13 cellular contexts compared by ENCODE assay signal in genomic region chr12:15893260-15893659, GRCh38. TPM values are rescaled to one million over a fixed set of nuclear protein-coding genes. Genes with fewer than 3 reads are reported as not detected.
A peak's percentile ranks its signal among the peaks of the same experiment; 100 is the strongest.
DNase-seq lines count a peak whose midpoint lies in the region; ATAC-seq, FAIRE-seq and TF ChIP-seq lines count a peak whose summit lies in the region.
"Had no signal": no experiment of that assay in that cellular context is flagged by ENCODE, and none has a peak within 500 bp of the region (broad histone marks: within the 10 kb centered on the region; RNA-seq: fewer than 3 reads in every experiment).

No MANE protein-coding gene starts in this region.

- H3K4me3 ChIP-seq in pancreas: no peak overlapping the region
- H3K4me3 ChIP-seq: GM23338 had no signal

- peaks cover 13% of the 10 kb centered on the region for H3K36me3 Mint-ChIP-seq in chondrocyte (ENCODE audit: low read depth)

- peaks cover 0 to 52% (median 17%) of the 10 kb centered on the region in 3 donors for H3K36me3 ChIP-seq in pancreas

- no peaks in the 10 kb centered on the region for H3K27me3 ChIP-seq in pancreas

- no peaks in the 10 kb centered on the region for H3K9me3 Mint-ChIP-seq in chondrocyte (ENCODE audit: low read depth)
- H3K9me3 Mint-ChIP-seq: CD14-positive monocyte; CD8-positive, alpha-beta T cell; GM23338; H9 had no signal

- intact Hi-C loops in pancreas (cut with DNase I): no loop called here

- H3K27ac ChIP-seq in pancreas: no peak overlapping the region

- H3K4me1 Mint-ChIP-seq in chondrocyte (ENCODE audit: low read depth): peaks cover 10% of the 10 kb centered on the region
- H3K4me1 Mint-ChIP-seq: CD14-positive monocyte, GM23338, H9 had no signal

- WGBS in pancreas, 2 donors: 72 to 82% methylated on average over 3 of the region's 3 CpGs

- H3K9me3 ChIP-seq in pancreas: no peaks in the 10 kb centered on the region

- peak overlapping the region; percentile 4 for H3K27ac Mint-ChIP-seq in chondrocyte (ENCODE audit: unreplicated experiment)
- H3K27ac Mint-ChIP-seq: CD8-positive, alpha-beta T cell; GM23338 had no signal

- DNase-seq in chondrocyte (ENCODE audit: low spot score) (no peak), frontal cortex (ENCODE audit: low spot score in 2 of 2) (no peak), pancreas (no peak), HPDE6-E6E7 (ENCODE audit: extremely low spot score) (no peak)
- DNase-seq in stimulated activated naive CD4-positive, alpha-beta T cell (lab: John Stamatoyannopoulos, UW): no peak
- DNase-seq: CD8-positive, alpha-beta T cell; COR-L47; DMS53; H9 had no signal

- TF ChIP-seq CTCF in chondrocyte (IDR thresholded peaks at IDR 0.05) (no peak), pancreas (IDR thresholded peaks at IDR 0.05) (no peak)

- FAIRE-seq in G401.6 (lab: Jason Lieb, UNC) (peak; percentile 99), frontal cortex (lab: Jason Lieb, UNC) (peak; percentile 99), pancreas (lab: Jason Lieb, UNC) (peak; percentile 99)

- H3K4me3 Mint-ChIP-seq in chondrocyte (ENCODE audit: unreplicated experiment): no peak overlapping the region
- H3K4me3 Mint-ChIP-seq: CD14-positive monocyte; CD8-positive, alpha-beta T cell; GM23338; H9 had no signal

- ATAC-seq in pancreas: no peak
- no peak for ATAC-seq in GM21825 (IDR thresholded peaks at IDR 0.05; ENCODE audit: unreplicated experiment)
- ATAC-seq: CD8-positive, alpha-beta T cell; GM23338 had no signal

- H3K4me1 ChIP-seq in pancreas: no peaks in the 10 kb centered on the region

- no peaks in the 10 kb centered on the region for H3K27me3 Mint-ChIP-seq in chondrocyte (ENCODE audit: low read depth)

RNA-seq across cellular contexts. Expression of gene STRAP, which starts 11.1 kb away (rescaled TPM):
- 153 to 172 TPM (median 154 TPM) in 3 replicates for total RNA-seq in chondrocyte
- 74.2 TPM for total RNA-seq in frontal cortex
- total RNA-seq in pancreas: 10 to 100 TPM; 36.1 to 48.7 (median 44.1) TPM
- 10 to 100 TPM; 45.0 to 52.2 TPM for polyA plus RNA-seq in pancreas

RNA-seq across cellular contexts. Expression of gene DERA, which starts 17.9 kb away (rescaled TPM):
- total RNA-seq in chondrocyte (15.5 to 26.2 TPM (median 16.0 TPM) in 3 replicates), frontal cortex (22.4 TPM), pancreas (10 to 100 TPM; 15.3 to 19.4 (median 16.3) TPM)
- 10 to 100 TPM; 10.5 to 22.4 TPM for polyA plus RNA-seq in pancreas
